In the genomic region with DNA sequence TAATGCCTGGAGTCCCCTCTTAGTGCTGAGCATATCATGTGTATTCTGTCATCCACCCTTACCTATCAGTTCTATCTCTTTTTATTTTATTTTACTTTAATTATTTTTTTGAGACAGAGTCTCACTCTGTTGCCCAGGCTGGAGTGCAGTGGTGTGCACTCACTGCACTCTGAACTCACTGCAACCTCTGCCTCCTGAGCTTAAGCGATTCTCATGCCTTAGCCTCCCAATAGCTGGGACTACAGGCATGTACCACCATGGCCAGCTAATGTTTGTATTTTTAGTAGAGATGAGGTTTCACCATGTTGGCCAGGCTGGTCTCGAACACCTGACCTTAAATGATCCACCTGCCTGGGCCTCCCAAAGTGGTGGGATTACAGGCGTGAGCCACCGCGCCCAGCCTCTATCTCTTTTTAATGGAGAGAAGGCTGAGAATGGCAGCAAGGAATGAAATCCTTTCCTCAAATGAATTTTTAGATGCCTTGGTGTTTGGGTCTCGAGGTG, we compare ENCODE assay signal across 22 cellular contexts. TPM values are rescaled to one million over a fixed set of nuclear protein-coding genes. Genes with fewer than 3 reads are reported as not detected.
DNase-seq lines count a peak whose midpoint lies in the region; ATAC-seq lines count a peak whose summit lies in the region.
"Had no signal": no experiment of that assay in that cellular context is flagged by ENCODE, and none has a peak within 500 bp of the region (broad histone marks: within the 10 kb centered on the region; RNA-seq: fewer than 3 reads in every experiment).

No MANE protein-coding gene starts in this region.

- no peaks in the 10 kb centered on the region for H3K27me3 Mint-ChIP-seq in T-helper 17 cell
- H3K27me3 Mint-ChIP-seq: B cell had no signal

- H3K14ac ChIP-seq in neuronal stem cell (ENCODE audit: low read length) = no peak overlapping the region

- peaks cover 30% of the 10 kb centered on the region for H3K4me1 Mint-ChIP-seq in T-helper 17 cell

- H3K27me3 ChIP-seq in HUES6 (ENCODE audit: control insufficient read depth, insufficient read depth, low read length) (no peaks in the 10 kb centered on the region), iPS-15b (ENCODE audit: control insufficient read depth, insufficient read depth, low read length) (no peaks in the 10 kb centered on the region), neuronal stem cell (ENCODE audit: control insufficient read depth in 3 of 3, insufficient read depth in 3 of 3, low read depth in 1 of 3, low read length in 3 of 3) (no peaks in the 10 kb centered on the region)

- no peak for ATAC-seq in T-helper 17 cell
- ATAC-seq: CD8-positive, alpha-beta T cell had no signal

- peaks cover 34% of the 10 kb centered on the region for H3K4me1 ChIP-seq in HUES6 (ENCODE audit: control insufficient read depth, insufficient read depth, low read length)
- H3K4me1 ChIP-seq in iPS-15b (ENCODE audit: control insufficient read depth, insufficient read depth, low read length) = peaks cover 26% of the 10 kb centered on the region
- peaks cover 4 to 6% of the 10 kb centered on the region in 2 donors for H3K4me1 ChIP-seq in neuronal stem cell (ENCODE audit: control insufficient read depth in 2 of 2, insufficient read depth in 1 of 2, low read depth in 1 of 2, low read length in 2 of 2)

- H2BK15ac ChIP-seq in neuronal stem cell (ENCODE audit: low read length) = no peak overlapping the region

- peak overlapping the region; percentile 81 for H3K27ac Mint-ChIP-seq in T-helper 17 cell
- H3K27ac Mint-ChIP-seq: B cell had no signal

- H3K4me3 ChIP-seq in HUES6 (ENCODE audit: low read depth, low read length) (no peak overlapping the region), iPS-15b (ENCODE audit: low read depth, low read length) (no peak overlapping the region), neuronal stem cell (ENCODE audit: low read length in 2 of 2) (no peak overlapping the region)

- H3K36me3 Mint-ChIP-seq in T-helper 17 cell (ENCODE audit: low read depth) = peaks cover 7% of the 10 kb centered on the region

- no peak overlapping the region for H3K4me3 Mint-ChIP-seq in T-helper 17 cell
- H3K4me3 Mint-ChIP-seq: B cell; CD8-positive, alpha-beta T cell had no signal

- no peak overlapping the region for H2BK120ac ChIP-seq in neuronal stem cell (ENCODE audit: low read depth, low read length)

- no peak overlapping the region for H2BK12ac ChIP-seq in neuronal stem cell (ENCODE audit: low read length)

- H3K27ac ChIP-seq in HUES6 (ENCODE audit: low read depth, low read length) (peak overlapping the region; percentile 57), neuronal stem cell (replicated peaks; ENCODE audit: low read length) (peak overlapping the region; percentile 46)
- H3K27ac ChIP-seq: C4-2B had no signal

- WGBS in neuronal stem cell (ENCODE audit: extremely low coverage in 2 of 2, insufficient read length in 2 of 2, insufficient replicate concordance in 1 of 2), 2 donors = no CpG with 5 or more reads among the region's 6 CpGs

- no peak overlapping the region for H3K18ac ChIP-seq in neuronal stem cell (ENCODE audit: low read length)

- no peak overlapping the region for H2AFZ ChIP-seq in neuronal stem cell (ENCODE audit: low read length)

- H4K91ac ChIP-seq in neuronal stem cell (ENCODE audit: low read depth, low read length, poor library complexity) = no peak overlapping the region

- H3K9ac ChIP-seq in HUES6 (ENCODE audit: low read length) (no peak overlapping the region), iPS-15b (ENCODE audit: low read depth, low read length) (peak overlapping the region; percentile 1), neuronal stem cell (ENCODE audit: low read depth, low read length, poor library complexity) (no peak overlapping the region)
- H3K9ac ChIP-seq: SK-N-SH had no signal

- H3K79me1 ChIP-seq in neuronal stem cell (ENCODE audit: low read depth, low read length) = no peaks in the 10 kb centered on the region

- H3K36me3 ChIP-seq in HUES6 (ENCODE audit: control insufficient read depth, insufficient read depth, low read length) (peaks cover 23% of the 10 kb centered on the region), iPS-15b (ENCODE audit: control insufficient read depth, insufficient read depth, low read length) (peaks cover 6% of the 10 kb centered on the region), neuronal stem cell (replicated peaks in 1 of 2; ENCODE audit: control insufficient read depth in 2 of 2, insufficient read depth in 2 of 2, low read length in 2 of 2) (peaks cover 0 to 33% of the 10 kb centered on the region in 2 donors)

- no peak overlapping the region for H4K8ac ChIP-seq in neuronal stem cell (ENCODE audit: low read depth, low read length)

- no peak overlapping the region for H2BK5ac ChIP-seq in neuronal stem cell (ENCODE audit: low read length)

- H3K9me3 ChIP-seq in HUES6 (ENCODE audit: control insufficient read depth, insufficient read depth, low read depth, low read length) (no peaks in the 10 kb centered on the region), T-helper 17 cell (ENCODE audit: control insufficient read depth, low read length, poor library complexity, severe bottlenecking) (no peaks in the 10 kb centered on the region), iPS-15b (ENCODE audit: control insufficient read depth, insufficient read depth, low read length) (no peaks in the 10 kb centered on the region), neuronal stem cell (replicated peaks in 1 of 2; ENCODE audit: control insufficient read depth in 2 of 2, insufficient read depth in 1 of 2, low read depth in 1 of 2, low read length in 2 of 2) (no peaks in the 10 kb centered on the region)
- H3K9me3 ChIP-seq: SK-N-SH had no signal

- DNase-seq in T-helper 17 cell (no peak), neuronal stem cell (ENCODE audit: low spot score) (no peak), dedifferentiated amniotic fluid mesenchymal stem cell (ENCODE audit: extremely low spot score) (no peak), GM19240 (ENCODE audit: insufficient read length, low spot score) (no peak), COLO668 (lab: John Stamatoyannopoulos, UW; ENCODE audit: unreplicated experiment) (no peak)
- DNase-seq: CD8-positive, alpha-beta T cell; DMS79 treated with DMSO at 0.1 percent for 48 hours; GF-D8; H7; Karpas-422; NCI-H1105; NCI-H1436 treated with DMSO at 0.1 percent for 48 hours; NCI-H187 treated with DMSO at 0.1 percent for 48 hours; NCI-H2171 treated with DMSO at 0.1 percent for 48 hours; NCI-H345; NCI-H524; NCI-H748 treated with DMSO at 0.1 percent for 48 hours; SK-N-SH had no signal

- no peak overlapping the region for H3K23ac ChIP-seq in neuronal stem cell (ENCODE audit: low read depth, low read length, poor library complexity)

- no peak overlapping the region for H3K4ac ChIP-seq in neuronal stem cell (ENCODE audit: low read length)

- H3K4me2 ChIP-seq in neuronal stem cell (ENCODE audit: insufficient read depth, low read length, poor library complexity, severe bottlenecking) = no peak overlapping the region
- H3K4me2 ChIP-seq: SK-N-SH had no signal

- no peak overlapping the region for H2AK5ac ChIP-seq in neuronal stem cell (ENCODE audit: low read depth, low read length)

RNA-seq across cellular contexts. Expression of a gene that starts 11.4 kb away (rescaled TPM):
- 10 to 100 TPM; 61.0 to 62.5 TPM for total RNA-seq in T-helper 17 cell
- polyA plus RNA-seq in neuronal stem cell (2013, experiment 1 of 2) = 26.9 TPM
- polyA plus RNA-seq in neuronal stem cell (2013, experiment 2 of 2) = 26.9 TPM
